In the genomic region with DNA sequence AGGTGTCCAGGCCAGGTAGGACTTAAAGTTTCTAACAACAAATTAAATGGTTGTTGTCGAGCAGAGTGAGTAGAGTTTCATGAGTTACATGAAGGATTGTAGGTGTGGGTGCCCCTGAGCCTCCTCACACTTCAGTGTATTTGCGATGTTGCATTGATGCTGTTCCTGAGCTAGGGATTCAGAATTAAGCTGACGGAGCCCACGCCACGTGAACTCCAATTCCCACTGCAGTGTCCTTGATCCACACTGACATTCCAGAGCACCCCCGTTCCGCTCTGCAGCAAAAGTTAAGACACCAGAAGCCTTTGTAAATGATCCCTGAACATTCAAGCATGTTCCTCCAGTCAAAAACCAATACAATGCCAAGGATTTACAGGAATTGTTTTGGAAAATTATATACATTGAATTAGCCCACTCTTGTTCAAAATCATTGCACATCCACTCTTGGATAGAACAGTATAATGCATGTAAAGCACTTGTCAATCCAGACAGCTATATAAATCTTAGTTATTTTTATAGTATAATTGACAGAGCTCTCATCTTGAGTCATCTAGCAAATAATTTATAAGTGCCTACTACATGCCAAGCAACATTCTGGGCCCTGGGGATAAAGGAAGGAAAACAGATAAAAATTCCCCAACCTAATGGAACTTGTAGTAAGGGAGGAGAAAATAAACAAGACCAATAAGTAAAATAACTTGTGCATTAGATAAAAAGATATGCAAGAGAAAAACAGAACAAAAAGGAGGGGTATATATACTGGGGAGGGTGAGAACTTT, we compare ENCODE assay signal across 1 cellular context.
TF ChIP-seq lines count a peak whose summit lies in the region.

No MANE protein-coding gene starts in this region.

TF ChIP-seq in HepG2, 621 proteins besides CTCF, POLR2A, EP300 and RAD21 (continued from another document):
- no peak for TF ChIP-seq KLF9 (CRISPR knock-in tag; IDR thresholded peaks at IDR 0.05; ENCODE audit: low read depth)
- TF ChIP-seq, protein P1, sequence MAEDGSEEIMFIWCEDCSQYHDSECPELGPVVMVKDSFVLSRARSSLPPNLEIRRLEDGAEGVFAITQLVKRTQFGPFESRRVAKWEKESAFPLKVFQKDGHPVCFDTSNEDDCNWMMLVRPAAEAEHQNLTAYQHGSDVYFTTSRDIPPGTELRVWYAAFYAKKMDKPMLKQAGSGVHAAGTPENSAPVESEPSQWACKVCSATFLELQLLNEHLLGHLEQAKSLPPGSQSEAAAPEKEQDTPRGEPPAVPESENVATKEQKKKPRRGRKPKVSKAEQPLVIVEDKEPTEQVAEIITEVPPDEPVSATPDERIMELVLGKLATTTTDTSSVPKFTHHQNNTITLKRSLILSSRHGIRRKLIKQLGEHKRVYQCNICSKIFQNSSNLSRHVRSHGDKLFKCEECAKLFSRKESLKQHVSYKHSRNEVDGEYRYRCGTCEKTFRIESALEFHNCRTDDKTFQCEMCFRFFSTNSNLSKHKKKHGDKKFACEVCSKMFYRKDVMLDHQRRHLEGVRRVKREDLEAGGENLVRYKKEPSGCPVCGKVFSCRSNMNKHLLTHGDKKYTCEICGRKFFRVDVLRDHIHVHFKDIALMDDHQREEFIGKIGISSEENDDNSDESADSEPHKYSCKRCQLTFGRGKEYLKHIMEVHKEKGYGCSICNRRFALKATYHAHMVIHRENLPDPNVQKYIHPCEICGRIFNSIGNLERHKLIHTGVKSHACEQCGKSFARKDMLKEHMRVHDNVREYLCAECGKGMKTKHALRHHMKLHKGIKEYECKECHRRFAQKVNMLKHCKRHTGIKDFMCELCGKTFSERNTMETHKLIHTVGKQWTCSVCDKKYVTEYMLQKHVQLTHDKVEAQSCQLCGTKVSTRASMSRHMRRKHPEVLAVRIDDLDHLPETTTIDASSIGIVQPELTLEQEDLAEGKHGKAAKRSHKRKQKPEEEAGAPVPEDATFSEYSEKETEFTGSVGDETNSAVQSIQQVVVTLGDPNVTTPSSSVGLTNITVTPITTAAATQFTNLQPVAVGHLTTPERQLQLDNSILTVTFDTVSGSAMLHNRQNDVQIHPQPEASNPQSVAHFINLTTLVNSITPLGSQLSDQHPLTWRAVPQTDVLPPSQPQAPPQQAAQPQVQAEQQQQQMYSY (CRISPR knock-in tag; IDR thresholded peaks at IDR 0.05), result no peak
- no peak for TF ChIP-seq NRL (CRISPR knock-in tag; IDR thresholded peaks at IDR 0.05; ENCODE audit: borderline replicate concordance)
- TF ChIP-seq, protein P2, sequence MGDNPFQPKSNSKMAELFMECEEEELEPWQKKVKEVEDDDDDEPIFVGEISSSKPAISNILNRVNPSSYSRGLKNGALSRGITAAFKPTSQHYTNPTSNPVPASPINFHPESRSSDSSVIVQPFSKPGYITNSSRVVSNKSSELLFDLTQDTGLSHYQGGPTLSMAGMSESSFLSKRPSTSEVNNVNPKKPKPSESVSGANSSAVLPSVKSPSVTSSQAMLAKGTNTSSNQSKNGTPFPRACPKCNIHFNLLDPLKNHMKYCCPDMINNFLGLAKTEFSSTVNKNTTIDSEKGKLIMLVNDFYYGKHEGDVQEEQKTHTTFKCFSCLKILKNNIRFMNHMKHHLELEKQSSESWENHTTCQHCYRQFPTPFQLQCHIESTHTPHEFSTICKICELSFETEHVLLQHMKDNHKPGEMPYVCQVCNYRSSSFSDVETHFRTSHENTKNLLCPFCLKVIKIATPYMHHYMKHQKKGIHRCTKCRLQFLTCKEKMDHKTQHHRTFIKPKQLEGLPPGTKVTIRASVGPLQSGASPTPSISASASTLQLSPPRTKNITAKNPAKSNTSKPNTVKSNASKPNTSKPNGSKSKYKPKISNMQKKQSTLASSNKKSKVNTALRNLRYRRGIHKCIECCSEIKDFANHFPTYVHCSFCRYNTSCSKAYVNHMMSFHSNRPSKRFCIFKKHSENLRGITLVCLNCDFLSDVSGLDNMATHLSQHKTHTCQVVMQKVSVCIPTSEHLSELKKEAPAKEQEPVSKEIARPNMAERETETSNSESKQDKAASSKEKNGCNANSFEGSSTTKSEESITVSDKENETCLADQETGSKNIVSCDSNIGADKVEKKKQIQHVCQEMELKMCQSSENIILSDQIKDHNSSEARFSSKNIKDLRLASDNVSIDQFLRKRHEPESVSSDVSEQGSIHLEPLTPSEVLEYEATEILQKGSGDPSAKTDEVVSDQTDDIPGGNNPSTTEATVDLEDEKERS (CRISPR knock-in tag; IDR thresholded peaks at IDR 0.05), result no peak
TF ChIP-seq in HepG2: peak in this region for 0.
